Comparison of ENCODE assay signal across 8 cellular contexts in genomic region chr1:9942399-9942938, GRCh38. TPM values are rescaled to one million over a fixed set of nuclear protein-coding genes. Genes with fewer than 3 reads are reported as not detected.
DNase-seq lines count a peak whose midpoint lies in the region; ATAC-seq and TF ChIP-seq lines count a peak whose summit lies in the region.

No MANE protein-coding gene starts in this region.

- H3K27me3 ChIP-seq in osteoblast (ENCODE audit: insufficient read depth, low read length), result no peaks in the 10 kb centered on the region

- no peaks in the 10 kb centered on the region for H3K9me3 ChIP-seq in osteoblast (ENCODE audit: low read depth, low read length)

- H3K4me3 ChIP-seq in osteoblast (ENCODE audit: insufficient read depth, low read length), result peak overlapping the region; percentile 93

- H3K27me3 Mint-ChIP-seq in glutamatergic neuron (ENCODE audit: unreplicated experiment), result no peaks in the 10 kb centered on the region

- H3K4me1 Mint-ChIP-seq in glutamatergic neuron (ENCODE audit: low read depth, unreplicated experiment), result peaks cover 3% of the 10 kb centered on the region

- DNase-seq in A172 (ENCODE audit: low spot score) (peak; percentile 50), GF-D8 (lab: John Stamatoyannopoulos, UW) (peak; percentile 46), NCI-H748 (lab: John Stamatoyannopoulos, UW; ENCODE audit: unreplicated experiment) (peak; percentile 55), glutamatergic neuron (no peak), osteoblast (ENCODE audit: insufficient read length, low spot score, missing footprints) (peak; percentile 86), NCI-H524 treated with DMSO at 0.1 percent for 48 hours (lab: John Stamatoyannopoulos, UW) (no peak)
- DNase-seq in activated naive CD4-positive, alpha-beta T cell treated with anti-CD3 and anti-CD28 coated beads, Interleukin-2, amount 50 U/mL, for 72 hours (ENCODE audit: low spot score in 2 of 2), result peak in 1 of 2 donors; percentile 6

- peak overlapping the region; percentile 99 for H2AFZ ChIP-seq in osteoblast (ENCODE audit: low read length)

- ATAC-seq in HG03159 (IDR thresholded peaks at IDR 0.05; ENCODE audit: unreplicated experiment), result peak; percentile 8
- peak; percentile 30 to 48 for ATAC-seq in activated naive CD4-positive, alpha-beta T cell treated with anti-CD3 and anti-CD28 coated beads, Interleukin-2, amount 50 U/mL, for 72 hours

- H3K36me3 Mint-ChIP-seq in activated naive CD4-positive, alpha-beta T cell treated with anti-CD3 and anti-CD28 coated beads, Interleukin-2, amount 50 U/mL, for 72 hours, result peaks cover 13 to 14% of the 10 kb centered on the region in 2 donors
- no peaks in the 10 kb centered on the region for H3K36me3 Mint-ChIP-seq in glutamatergic neuron (ENCODE audit: unreplicated experiment)

- peak overlapping the region; percentile 91 for H3K4me3 Mint-ChIP-seq in glutamatergic neuron (ENCODE audit: unreplicated experiment)

- H4K20me1 ChIP-seq in osteoblast (ENCODE audit: insufficient read depth, low read length), result no peaks in the 10 kb centered on the region

- no peaks in the 10 kb centered on the region for H3K4me1 ChIP-seq in osteoblast (ENCODE audit: insufficient read depth, low read length)

- no peaks in the 10 kb centered on the region for H3K9me3 Mint-ChIP-seq in activated naive CD4-positive, alpha-beta T cell treated with anti-CD3 and anti-CD28 coated beads, Interleukin-2, amount 50 U/mL, for 72 hours
- H3K9me3 Mint-ChIP-seq in glutamatergic neuron (ENCODE audit: unreplicated experiment), result peaks cover 2% of the 10 kb centered on the region

- H3K27ac ChIP-seq in osteoblast (ENCODE audit: low read depth, low read length), result peak overlapping the region; percentile 87

- H3K79me2 ChIP-seq in osteoblast (ENCODE audit: insufficient read depth, low read length), result peaks cover 14% of the 10 kb centered on the region

- H3K36me3 ChIP-seq in osteoblast (ENCODE audit: insufficient read depth, low read length), result peaks cover 4% of the 10 kb centered on the region

- H3K4me2 ChIP-seq in osteoblast (ENCODE audit: insufficient read depth, low read length), result peak overlapping the region; percentile 98

- peak overlapping the region; percentile 77 to 96 for H3K27ac Mint-ChIP-seq in activated naive CD4-positive, alpha-beta T cell treated with anti-CD3 and anti-CD28 coated beads, Interleukin-2, amount 50 U/mL, for 72 hours
- peak overlapping the region; percentile 24 for H3K27ac Mint-ChIP-seq in glutamatergic neuron (ENCODE audit: unreplicated experiment)

- TF ChIP-seq CTCF in glutamatergic neuron (IDR thresholded peaks at IDR 0.05; ENCODE audit: partially characterized antibody, unreplicated experiment), result peak; percentile 57
- TF ChIP-seq CTCF in osteoblast (IDR thresholded peaks at IDR 0.05; ENCODE audit: extremely low read depth, low read depth, low read length), result peak; percentile 73

RNA-seq across cellular contexts. Expression of gene LZIC, which starts 0.7 kb away (rescaled TPM):
- 22.1 and 27.5 TPM in 2 replicates for total RNA-seq in A172 (2014; rRNA removed; shearing (Covaris generic))
- 10 to 100 TPM; 14.0 to 30.8 TPM for total RNA-seq in activated naive CD4-positive, alpha-beta T cell treated with anti-CD3 and anti-CD28 coated beads, Interleukin-2, amount 50 U/mL, for 72 hours
- total RNA-seq in glutamatergic neuron (ENCODE audit: unreplicated experiment) (34.3 TPM), osteoblast (34.5 and 37.6 TPM in 2 replicates)

RNA-seq across cellular contexts. Expression of gene NMNAT1, which starts 0.8 kb away (rescaled TPM):
- 3.0 and 4.4 TPM in 2 replicates for total RNA-seq in A172 (2014; rRNA removed; shearing (Covaris generic))
- 10 to 100 TPM in 1 of 2 donors, 1 to 10 TPM in 1; 6.0 to 13.1 TPM for total RNA-seq in activated naive CD4-positive, alpha-beta T cell treated with anti-CD3 and anti-CD28 coated beads, Interleukin-2, amount 50 U/mL, for 72 hours
- total RNA-seq in glutamatergic neuron (ENCODE audit: unreplicated experiment), result 7.0 TPM
- 9.7 and 10.5 TPM in 2 replicates for total RNA-seq in osteoblast

RNA-seq across cellular contexts. Expression of gene CTNNBIP1, which starts 32.4 kb away (rescaled TPM):
- 8.0 and 18.0 TPM in 2 replicates for total RNA-seq in A172 (2014; rRNA removed; shearing (Covaris generic))
- 10 to 100 TPM; 14.5 to 14.6 TPM for total RNA-seq in activated naive CD4-positive, alpha-beta T cell treated with anti-CD3 and anti-CD28 coated beads, Interleukin-2, amount 50 U/mL, for 72 hours
- total RNA-seq in glutamatergic neuron (ENCODE audit: unreplicated experiment), result 50.7 TPM
- total RNA-seq in osteoblast, result 17.7 and 18.5 TPM in 2 replicates

RNA-seq across cellular contexts. Expression of gene RBP7, which starts 54.6 kb away (rescaled TPM):
- total RNA-seq in A172 (2014; rRNA removed; shearing (Covaris generic)), result not detected in 2 replicates
- not detected for total RNA-seq in activated naive CD4-positive, alpha-beta T cell treated with anti-CD3 and anti-CD28 coated beads, Interleukin-2, amount 50 U/mL, for 72 hours
- total RNA-seq in glutamatergic neuron (ENCODE audit: unreplicated experiment) (not detected), osteoblast (not detected in 2 replicates)

Comparison
In these comparisons a context has a peak if more than half of its experiments do, and no peak if none do; other contexts are left out.
1. DNase-seq: peak in A172 (single experiment), GF-D8 (single experiment), NCI-H748 (single experiment) and osteoblast (single experiment); none in glutamatergic neuron (single experiment) and NCI-H524 treated with DMSO at 0.1 percent for 48 hours (single experiment).